In the genomic region with DNA sequence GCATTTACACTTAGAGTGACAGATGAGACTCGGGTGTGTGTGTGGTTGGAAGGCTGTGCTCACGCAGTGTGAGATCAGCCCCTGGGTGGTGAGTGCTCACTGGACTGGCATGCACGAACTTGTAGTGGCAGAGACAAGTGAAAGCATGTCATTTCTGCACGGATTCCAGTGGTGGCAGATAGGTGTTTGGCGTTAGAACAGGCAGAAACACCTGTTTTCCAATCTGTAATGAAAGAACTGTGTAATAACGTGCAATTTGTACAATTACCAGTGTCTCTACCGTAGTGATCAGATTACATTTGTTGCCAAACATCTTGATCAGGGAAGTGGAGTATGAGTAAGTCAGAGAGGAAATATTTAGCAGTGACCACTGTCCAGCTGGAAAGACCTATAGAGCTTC, we compare ENCODE assay signal across 15 cellular contexts. TPM values are rescaled to one million over a fixed set of nuclear protein-coding genes. Genes with fewer than 3 reads are reported as not detected.
DNase-seq lines count a peak whose midpoint lies in the region; ATAC-seq and TF ChIP-seq lines count a peak whose summit lies in the region.
"Had no signal": no experiment of that assay in that cellular context is flagged by ENCODE, and none has a peak within 500 bp of the region (broad histone marks: within the 10 kb centered on the region; RNA-seq: fewer than 3 reads in every experiment).

No MANE protein-coding gene starts in this region.

- no peak overlapping the region for H2AFZ ChIP-seq in GM23248

- H3K4me2 ChIP-seq in GM23248 (ENCODE audit: unreplicated experiment): peak overlapping the region; percentile 6

- H3F3A ChIP-seq in GM23248 (ENCODE audit: insufficient read depth): peaks cover 8% of the 10 kb centered on the region

- peaks cover 3% of the 10 kb centered on the region; the same call in 1 of the 2 replicates for H4K20me1 ChIP-seq in GM23248 (ENCODE audit: insufficient read depth)

- 42 to 48% methylated on average over 7 of the region's 7 CpGs for WGBS in GM23248 (ENCODE audit: low coverage in 1 of 2, low lambda C conversion rate in 2 of 2, missing lambda C conversion rate in 2 of 2), 2 experiments

- H3K27ac ChIP-seq in GM23248 (no peak overlapping the region), caudate nucleus (ENCODE audit: low read depth, low read length) (no peak overlapping the region)
- H3K27ac ChIP-seq: BLaER1 treated with 17β-estradiol and CSF1 and Interleukin-3, amounts not matched to agents 10 nM and 100 nM; left lung; neutrophil had no signal

- in situ Hi-C loops in ACHN (cut with HindIII; ENCODE audit: low pct_ligation_motif_present, low pct_unique_long_range_greater_than_20kb, low sequenced_read_pairs) (no loop called here), GM23248 (cut with MboI) (no loop called here)

- no peaks in the 10 kb centered on the region for H3K36me3 Mint-ChIP-seq in glutamatergic neuron (ENCODE audit: unreplicated experiment)
- H3K36me3 Mint-ChIP-seq in natural killer cell: no peaks in the 10 kb centered on the region

- no peak overlapping the region for H3K9ac ChIP-seq in GM23248

- no peak for ATAC-seq in natural killer cell
- ATAC-seq: activated T-cell treated with anti-CD3 and anti-CD28 coated beads, Interleukin-2, amount 50 U/mL, for 4 hours; left lung had no signal

- TF ChIP-seq CTCF in glutamatergic neuron (IDR thresholded peaks at IDR 0.05; ENCODE audit: partially characterized antibody, unreplicated experiment) (no peak), natural killer cell (IDR thresholded peaks at IDR 0.05) (no peak)

- H3K27me3 Mint-ChIP-seq in glutamatergic neuron (ENCODE audit: unreplicated experiment): no peaks in the 10 kb centered on the region
- H3K27me3 Mint-ChIP-seq in natural killer cell (ENCODE audit: low read depth in 2 of 2): no peaks in the 10 kb centered on the region
- H3K27me3 Mint-ChIP-seq: activated B cell treated with CpG ODN at 0.5 μM for 24 hours had no signal

- DNase-seq in ACHN: peak; percentile 82
- DNase-seq in GM23248: peak; percentile 77
- peak; percentile 20 for DNase-seq in amniotic epithelial cell (ENCODE audit: low read depth)
- DNase-seq in glutamatergic neuron: no peak
- no peak for DNase-seq in natural killer cell
- no peak for DNase-seq in caudate nucleus (lab: John Stamatoyannopoulos, UW)
- DNase-seq in activated CD4-positive, alpha-beta T cell treated with anti-CD3 and anti-CD28 coated beads for 1 hour: no peak
- DNase-seq in UCSD-AML1 (lab: John Stamatoyannopoulos, UW; ENCODE audit: unreplicated experiment): no peak
- DNase-seq: activated B cell treated with CpG ODN at 0.5 μM for 24 hours; activated T-cell treated with anti-CD3 and anti-CD28 coated beads, Interleukin-2, amount 50 U/mL, for 4 hours; left lung; NCI-H510A; SIG-M5 had no signal

- no peaks in the 10 kb centered on the region for H3K9me2 ChIP-seq in GM23248 (ENCODE audit: insufficient read depth)

- intact Hi-C loops in natural killer cell (cut with micrococcal nuclease): no loop called here

- H3K4me1 Mint-ChIP-seq in glutamatergic neuron (ENCODE audit: low read depth, unreplicated experiment) (no peaks in the 10 kb centered on the region), natural killer cell (peaks cover 24 to 29% of the 10 kb centered on the region in 2 donors)

- peaks cover 5% of the 10 kb centered on the region; the same call in 1 of the 2 replicates for H3K36me3 ChIP-seq in GM23248 (ENCODE audit: low read depth)

- no peaks in the 10 kb centered on the region for H3K27me3 ChIP-seq in GM23248 (replicated peaks; ENCODE audit: insufficient read depth)
- H3K27me3 ChIP-seq: BLaER1 treated with 17β-estradiol and CSF1 and Interleukin-3, amounts not matched to agents 10 nM and 100 nM; left lung; neutrophil had no signal

- H3K4me3 Mint-ChIP-seq in glutamatergic neuron (ENCODE audit: unreplicated experiment): no peak overlapping the region
- no peak overlapping the region for H3K4me3 Mint-ChIP-seq in natural killer cell
- H3K4me3 Mint-ChIP-seq: activated B cell treated with CpG ODN at 0.5 μM for 24 hours; activated T-cell treated with anti-CD3 and anti-CD28 coated beads, Interleukin-2, amount 50 U/mL, for 4 hours had no signal

- peak overlapping the region; percentile 34 for H3K27ac Mint-ChIP-seq in glutamatergic neuron (ENCODE audit: unreplicated experiment)
- H3K27ac Mint-ChIP-seq in natural killer cell: no peak overlapping the region
- H3K27ac Mint-ChIP-seq: activated B cell treated with CpG ODN at 0.5 μM for 24 hours had no signal

- H3K4me3 ChIP-seq in GM23248: no peak overlapping the region
- H3K4me3 ChIP-seq: BLaER1 treated with 17β-estradiol and CSF1 and Interleukin-3, amounts not matched to agents 10 nM and 100 nM; left lung had no signal

- no peaks in the 10 kb centered on the region for H3K9me3 ChIP-seq in GM23248 (ENCODE audit: low read depth)
- H3K9me3 ChIP-seq: BLaER1 treated with 17β-estradiol and CSF1 and Interleukin-3, amounts not matched to agents 10 nM and 100 nM; left lung; neutrophil had no signal

- peaks cover 100% of the 10 kb centered on the region for H3K79me2 ChIP-seq in GM23248 (ENCODE audit: insufficient read depth)

- peaks cover 13% of the 10 kb centered on the region for H3K4me1 ChIP-seq in GM23248 (ENCODE audit: insufficient read depth)

- H3K9me3 Mint-ChIP-seq in glutamatergic neuron (ENCODE audit: unreplicated experiment) (no peaks in the 10 kb centered on the region), natural killer cell (no peaks in the 10 kb centered on the region)
- H3K9me3 Mint-ChIP-seq: activated B cell treated with CpG ODN at 0.5 μM for 24 hours; activated T-cell treated with anti-CD3 and anti-CD28 coated beads, Interleukin-2, amount 50 U/mL, for 4 hours had no signal

RNA-seq across cellular contexts. Expression of a gene that starts 8.2 kb away (rescaled TPM):
- 295 and 305 TPM in 2 replicates for total RNA-seq in GM23248 (2014; rRNA removed; shearing (Covaris generic))
- 111 and 118 TPM in 2 replicates for polyA plus RNA-seq in GM23248 (2016; fragmentation: Nextera tagmentation; extraction: Ambion mirVana)
- 113 TPM for total RNA-seq in glutamatergic neuron (ENCODE audit: unreplicated experiment)
- total RNA-seq in natural killer cell: 100 to 1,000 TPM; 137 to 168 (median 159) TPM

RNA-seq across cellular contexts. Expression of a gene that starts 58.7 kb away (rescaled TPM):
- total RNA-seq in GM23248 (2014; rRNA removed; shearing (Covaris generic)): not detected in 2 replicates
- polyA plus RNA-seq in GM23248 (2016; fragmentation: Nextera tagmentation; extraction: Ambion mirVana): 0.18 TPM in 1 of 2 replicates, not detected in the other
- total RNA-seq in glutamatergic neuron (ENCODE audit: unreplicated experiment): 2.4 TPM
- not detected for total RNA-seq in natural killer cell
- total RNA-seq: activated B cell treated with CpG ODN at 0.5 μM for 24 hours had no signal

Comparison
In these comparisons a context has a peak if more than half of its experiments do, and no peak if none do; other contexts are left out.
1. DNase-seq: peak in ACHN (single experiment), GM23248 (single experiment) and amniotic epithelial cell (single experiment); none in glutamatergic neuron (single experiment), natural killer cell (single experiment), caudate nucleus (0 of 61), activated CD4-positive, alpha-beta T cell treated with anti-CD3 and anti-CD28 coated beads for 1 hour (single experiment) and UCSD-AML1 (single experiment).